1 cellular context compared by ENCODE assay signal in the genomic region with DNA sequence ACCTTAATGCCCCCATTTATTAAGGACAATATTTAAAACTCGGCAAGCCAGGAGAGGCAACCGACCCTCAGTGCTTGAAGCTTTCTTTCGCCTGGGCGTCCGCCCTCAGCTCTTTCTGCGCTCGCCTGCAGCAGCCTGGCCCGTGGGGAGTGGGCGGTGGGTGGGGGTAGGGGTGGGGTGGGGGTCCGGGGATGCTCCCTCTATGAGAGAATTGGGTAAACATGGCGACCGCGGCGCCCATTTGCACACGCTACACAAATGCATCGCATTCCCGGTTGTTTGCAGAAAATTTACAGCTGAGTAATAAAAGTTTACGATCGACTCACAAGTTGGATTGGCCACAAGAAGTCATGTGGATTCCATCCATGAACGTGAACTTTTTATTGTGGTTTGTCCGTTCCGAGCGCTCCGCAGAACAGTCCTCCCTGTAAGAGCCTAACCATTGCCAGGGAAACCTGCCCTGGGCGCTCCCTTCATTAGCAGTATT.
TF ChIP-seq lines count a peak whose summit lies in the region.

No MANE protein-coding gene starts in this region.

TF ChIP-seq in HepG2, 621 proteins besides CTCF, POLR2A, EP300 and RAD21:
- TF ChIP-seq PHF20 (CRISPR knock-in tag; IDR thresholded peaks at IDR 0.05) (no peak), ZNF496 (CRISPR knock-in tag; IDR thresholded peaks at IDR 0.05; ENCODE audit: insufficient replicate concordance) (no peak), HIVEP1 (CRISPR knock-in tag; IDR thresholded peaks at IDR 0.05) (no peak), ZNF33B (CRISPR knock-in tag; IDR thresholded peaks at IDR 0.05) (no peak), HDAC1 (CRISPR knock-in tag; IDR thresholded peaks at IDR 0.05) (no peak), EED (CRISPR knock-in tag; IDR thresholded peaks at IDR 0.05) (no peak)
- TF ChIP-seq, protein P1, sequence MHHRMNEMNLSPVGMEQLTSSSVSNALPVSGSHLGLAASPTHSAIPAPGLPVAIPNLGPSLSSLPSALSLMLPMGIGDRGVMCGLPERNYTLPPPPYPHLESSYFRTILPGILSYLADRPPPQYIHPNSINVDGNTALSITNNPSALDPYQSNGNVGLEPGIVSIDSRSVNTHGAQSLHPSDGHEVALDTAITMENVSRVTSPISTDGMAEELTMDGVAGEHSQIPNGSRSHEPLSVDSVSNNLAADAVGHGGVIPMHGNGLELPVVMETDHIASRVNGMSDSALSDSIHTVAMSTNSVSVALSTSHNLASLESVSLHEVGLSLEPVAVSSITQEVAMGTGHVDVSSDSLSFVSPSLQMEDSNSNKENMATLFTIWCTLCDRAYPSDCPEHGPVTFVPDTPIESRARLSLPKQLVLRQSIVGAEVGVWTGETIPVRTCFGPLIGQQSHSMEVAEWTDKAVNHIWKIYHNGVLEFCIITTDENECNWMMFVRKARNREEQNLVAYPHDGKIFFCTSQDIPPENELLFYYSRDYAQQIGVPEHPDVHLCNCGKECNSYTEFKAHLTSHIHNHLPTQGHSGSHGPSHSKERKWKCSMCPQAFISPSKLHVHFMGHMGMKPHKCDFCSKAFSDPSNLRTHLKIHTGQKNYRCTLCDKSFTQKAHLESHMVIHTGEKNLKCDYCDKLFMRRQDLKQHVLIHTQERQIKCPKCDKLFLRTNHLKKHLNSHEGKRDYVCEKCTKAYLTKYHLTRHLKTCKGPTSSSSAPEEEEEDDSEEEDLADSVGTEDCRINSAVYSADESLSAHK (CRISPR knock-in tag; IDR thresholded peaks at IDR 0.05; ENCODE audit: borderline replicate concordance), result no peak
- TF ChIP-seq, protein P2, sequence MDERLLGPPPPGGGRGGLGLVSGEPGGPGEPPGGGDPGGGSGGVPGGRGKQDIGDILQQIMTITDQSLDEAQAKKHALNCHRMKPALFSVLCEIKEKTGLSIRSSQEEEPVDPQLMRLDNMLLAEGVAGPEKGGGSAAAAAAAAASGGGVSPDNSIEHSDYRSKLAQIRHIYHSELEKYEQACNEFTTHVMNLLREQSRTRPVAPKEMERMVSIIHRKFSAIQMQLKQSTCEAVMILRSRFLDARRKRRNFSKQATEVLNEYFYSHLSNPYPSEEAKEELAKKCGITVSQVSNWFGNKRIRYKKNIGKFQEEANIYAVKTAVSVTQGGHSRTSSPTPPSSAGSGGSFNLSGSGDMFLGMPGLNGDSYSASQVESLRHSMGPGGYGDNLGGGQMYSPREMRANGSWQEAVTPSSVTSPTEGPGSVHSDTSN (CRISPR knock-in tag; IDR thresholded peaks at IDR 0.05), result no peak
- TF ChIP-seq, protein P3, sequence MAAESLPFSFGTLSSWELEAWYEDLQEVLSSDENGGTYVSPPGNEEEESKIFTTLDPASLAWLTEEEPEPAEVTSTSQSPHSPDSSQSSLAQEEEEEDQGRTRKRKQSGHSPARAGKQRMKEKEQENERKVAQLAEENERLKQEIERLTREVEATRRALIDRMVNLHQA (CRISPR knock-in tag; IDR thresholded peaks at IDR 0.05), result no peak
